24 cellular contexts compared by ENCODE assay signal in genomic region chr15:25237291-25237978, GRCh38.
DNase-seq lines count a peak whose midpoint lies in the region; ATAC-seq, FAIRE-seq and TF ChIP-seq lines count a peak whose summit lies in the region.
"Had no signal": no experiment of that assay in that cellular context is flagged by ENCODE, and none has a peak within 500 bp of the region (broad histone marks: within the 10 kb centered on the region; RNA-seq: fewer than 3 reads in every experiment).

No MANE protein-coding gene starts in this region.

- H2BK120ac ChIP-seq in neuronal stem cell (ENCODE audit: low read depth, low read length): no peak overlapping the region

- peak overlapping the region; percentile 48 for H3K18ac ChIP-seq in neuronal stem cell (ENCODE audit: low read length)

- no peak overlapping the region for H3K23ac ChIP-seq in neuronal stem cell (ENCODE audit: low read depth, low read length, poor library complexity)

- H2BK5ac ChIP-seq in neuronal stem cell (ENCODE audit: low read length): no peak overlapping the region

- H3K27ac ChIP-seq in left ventricle myocardium inferior (replicated peaks): no peak overlapping the region
- no peak overlapping the region for H3K27ac ChIP-seq in heart left ventricle
- no peak overlapping the region for H3K27ac ChIP-seq in neuronal stem cell (replicated peaks; ENCODE audit: low read length)
- H3K27ac ChIP-seq in aorta (ENCODE audit: low read depth in 1 of 2, low read length in 2 of 2): no peak overlapping the region

- intact Hi-C loops in Right ventricle myocardium inferior (cut with DNase I) (no loop called here), left ventricle myocardium inferior (cut with micrococcal nuclease) (no loop called here), heart left ventricle (cut with DNase I) (no loop called here), aorta (cut with DNase I) (no loop called here)

- no peak for TF ChIP-seq POLR2A in heart left ventricle (IDR thresholded peaks at IDR 0.05)
- no peak for TF ChIP-seq POLR2A in GM12892 (IDR thresholded peaks at IDR 0.05; ENCODE audit: low read depth, low read length)

- no peaks in the 10 kb centered on the region for H3K36me3 ChIP-seq in left ventricle myocardium inferior
- H3K36me3 ChIP-seq in heart left ventricle: no peaks in the 10 kb centered on the region
- no peaks in the 10 kb centered on the region for H3K36me3 ChIP-seq in neuronal stem cell (replicated peaks in 1 of 2; ENCODE audit: control insufficient read depth in 2 of 2, insufficient read depth in 2 of 2, low read length in 2 of 2)
- no peaks in the 10 kb centered on the region for H3K36me3 ChIP-seq in aorta (ENCODE audit: control insufficient read depth in 1 of 2, insufficient read depth in 2 of 2, low read length in 1 of 2)
- H3K36me3 ChIP-seq: HAP-1, MG63 had no signal

- no peak for FAIRE-seq in GM12892 (lab: Jason Lieb, UNC)
- FAIRE-seq: GM12891, K562, RCC 7860 had no signal

- DNase-seq in Right ventricle myocardium inferior (ENCODE audit: missing footprints) (peak; percentile 37), left ventricle myocardium inferior (no peak), heart left ventricle (peak in 3 of 5 donors; percentile 18 to 20 (median 20)), neuronal stem cell (ENCODE audit: low spot score) (no peak), aorta (peak; percentile 20 to 74), GM12892 (ENCODE audit: insufficient read length) (no peak), SK-N-DZ (ENCODE audit: low spot score) (no peak)
- DNase-seq: AML-193, C1 segment of cervical spinal cord, Calu3, DMS153, MG63, NCI-H1417, NCI-H1694 treated with DMSO at 0.1 percent for 48 hours, NCI-H2081 treated with DMSO at 0.1 percent for 48 hours, NCI-H2171 treated with DMSO at 0.1 percent for 48 hours, NCI-H524 treated with DMSO at 0.1 percent for 48 hours, OCI-M1, SHP77 treated with DMSO at 0.1 percent for 48 hours had no signal

- H3K4me2 ChIP-seq in neuronal stem cell (ENCODE audit: insufficient read depth, low read length, poor library complexity, severe bottlenecking): no peak overlapping the region
- H3K4me2 ChIP-seq: GM23338 had no signal

- ATAC-seq in Right ventricle myocardium inferior: no peak
- ATAC-seq in heart left ventricle: no peak
- no peak for ATAC-seq in aorta (ENCODE audit: low FRiP score)
- ATAC-seq: GM23338, K562 had no signal

- peaks cover 4% of the 10 kb centered on the region for H3K79me1 ChIP-seq in neuronal stem cell (ENCODE audit: low read depth, low read length)

- H4K91ac ChIP-seq in neuronal stem cell (ENCODE audit: low read depth, low read length, poor library complexity): peak overlapping the region; percentile 53

- TF ChIP-seq CTCF in left ventricle myocardium inferior (IDR thresholded peaks at IDR 0.05; ENCODE audit: borderline replicate concordance): no peak
- no peak for TF ChIP-seq CTCF in heart left ventricle (IDR thresholded peaks at IDR 0.05)

- H4K8ac ChIP-seq in neuronal stem cell (ENCODE audit: low read depth, low read length): no peak overlapping the region

- H2AFZ ChIP-seq in neuronal stem cell (ENCODE audit: low read length): no peak overlapping the region
- H2AFZ ChIP-seq: GM23338 had no signal

- H3K14ac ChIP-seq in neuronal stem cell (ENCODE audit: low read length): peak overlapping the region; percentile 56

- H2BK15ac ChIP-seq in neuronal stem cell (ENCODE audit: low read length): no peak overlapping the region

- no peak overlapping the region for H3K4me3 ChIP-seq in left ventricle myocardium inferior
- H3K4me3 ChIP-seq in heart left ventricle: no peak overlapping the region
- peak overlapping the region in 1 of 2 donors; percentile 14 for H3K4me3 ChIP-seq in neuronal stem cell (ENCODE audit: low read length in 2 of 2)
- H3K4me3 ChIP-seq in aorta (ENCODE audit: low read length in 2 of 2): no peak overlapping the region
- H3K4me3 ChIP-seq: GM23338, HAP-1, K562, MG63 had no signal

- H3K9me3 ChIP-seq in left ventricle myocardium inferior (replicated peaks) (peaks cover 21% of the 10 kb centered on the region), heart left ventricle (peaks cover 0 to 34% (median 0%) of the 10 kb centered on the region in 12 donors), neuronal stem cell (replicated peaks in 1 of 2; ENCODE audit: control insufficient read depth in 2 of 2, insufficient read depth in 1 of 2, low read depth in 1 of 2, low read length in 2 of 2) (peaks cover 0 to 67% of the 10 kb centered on the region in 2 donors), aorta (ENCODE audit: control insufficient read depth, low read length) (no peaks in the 10 kb centered on the region)
- H3K9me3 ChIP-seq: HAP-1, MG63 had no signal

- no peak overlapping the region for H3K9ac ChIP-seq in neuronal stem cell (ENCODE audit: low read depth, low read length, poor library complexity)

- no peak overlapping the region for H2BK12ac ChIP-seq in neuronal stem cell (ENCODE audit: low read length)

- 79 to 85% (median 82%) methylated on average over 7 to 14 of the region's 14 CpGs for WGBS in heart left ventricle, 4 donors
- no CpG with 5 or more reads among the region's 14 CpGs for WGBS in neuronal stem cell (ENCODE audit: extremely low coverage in 2 of 2, insufficient read length in 2 of 2, insufficient replicate concordance in 1 of 2), 2 donors
- 84 to 86% methylated on average over 14 of the region's 14 CpGs for whole genome bisulfite sequencing in aorta, 2 donors

- H2AK5ac ChIP-seq in neuronal stem cell (ENCODE audit: low read depth, low read length): no peak overlapping the region

- no peaks in the 10 kb centered on the region for H3K4me1 ChIP-seq in left ventricle myocardium inferior
- H3K4me1 ChIP-seq in heart left ventricle: no peaks in the 10 kb centered on the region
- H3K4me1 ChIP-seq in neuronal stem cell (ENCODE audit: control insufficient read depth in 2 of 2, insufficient read depth in 1 of 2, low read depth in 1 of 2, low read length in 2 of 2): no peaks in the 10 kb centered on the region
- no peaks in the 10 kb centered on the region for H3K4me1 ChIP-seq in aorta (ENCODE audit: control insufficient read depth in 1 of 2, insufficient read depth in 2 of 2, low read length in 2 of 2)
- H3K4me1 ChIP-seq: HAP-1 had no signal

- no peak overlapping the region for H3K4ac ChIP-seq in neuronal stem cell (ENCODE audit: low read length)

- H3K27me3 ChIP-seq in left ventricle myocardium inferior (ENCODE audit: low read depth): no peaks in the 10 kb centered on the region
- no peaks in the 10 kb centered on the region for H3K27me3 ChIP-seq in heart left ventricle
- no peaks in the 10 kb centered on the region for H3K27me3 ChIP-seq in neuronal stem cell (ENCODE audit: control insufficient read depth in 3 of 3, insufficient read depth in 3 of 3, low read depth in 1 of 3, low read length in 3 of 3)
- H3K27me3 ChIP-seq in aorta (ENCODE audit: control insufficient read depth in 1 of 2, insufficient read depth in 2 of 2, low read length in 1 of 2): no peaks in the 10 kb centered on the region
- H3K27me3 ChIP-seq: MG63 had no signal

Comparison
In these comparisons a context has a peak if more than half of its experiments do, and no peak if none do; other contexts are left out.
1. DNase-seq: peak in Right ventricle myocardium inferior (single experiment), heart left ventricle (3 of 5) and aorta (2 of 2); none in left ventricle myocardium inferior (single experiment), neuronal stem cell (single experiment), GM12892 (single experiment) and SK-N-DZ (single experiment).